20 cellular contexts compared by ENCODE assay signal in genomic region chr7:132381742-132382472, GRCh38.
DNase-seq lines count a peak whose midpoint lies in the region; ATAC-seq and TF ChIP-seq lines count a peak whose summit lies in the region.
"Had no signal": no experiment of that assay in that cellular context is flagged by ENCODE, and none has a peak within 500 bp of the region (broad histone marks: within the 10 kb centered on the region; RNA-seq: fewer than 3 reads in every experiment).

No MANE protein-coding gene starts in this region.

- CTCF ChIA-PET in mammary epithelial cell (lab: Charles Lee; ENCODE audit: low non-redundant PET) = no interaction called here

- H2AFZ ChIP-seq in mammary epithelial cell (ENCODE audit: low read depth, low read length) = no peak overlapping the region

- H3K27ac Mint-ChIP-seq in chondrocyte (ENCODE audit: unreplicated experiment) (peak overlapping the region; percentile 42), nephron progenitor cell (no peak overlapping the region)
- H3K27ac Mint-ChIP-seq: activated CD4-positive, alpha-beta T cell treated with anti-CD3 and anti-CD28 coated beads, Interleukin-2, amount 10 ng/mL, durations not matched to agents 24 days and 14 days; activated T-cell treated with anti-CD3 and anti-CD28 coated beads, Interleukin-2, amount 50 U/mL, for 72 hours; immature natural killer cell; stimulated activated naive B cell treated with anti-CD40 and anti-IgM and Interleukin-4, amounts not matched to agents 10 μg/mL and 1 μg/mL and 100 μg/mL, for 72 hours; T-helper 1 cell treated with Interleukin-12 subunit alpha and Interleukin-12 subunit beta and Interleukin-4 antibody, amounts not matched to agents 30 μg/mL and 1 μg/mL, for 36 hours had no signal

- no peaks in the 10 kb centered on the region for H4K20me1 ChIP-seq in mammary epithelial cell (ENCODE audit: insufficient read depth, low read length)

- H3K27ac ChIP-seq in mammary epithelial cell (ENCODE audit: insufficient read depth, low read depth, low read length) = no peak overlapping the region
- H3K27ac ChIP-seq: dorsolateral prefrontal cortex, vagina had no signal

- intact Hi-C loops in mammary epithelial cell (cut with micrococcal nuclease) = no loop called here

- H3K4me1 ChIP-seq in HAP-1 (no peaks in the 10 kb centered on the region), mammary epithelial cell (ENCODE audit: insufficient read depth, low read length) (no peaks in the 10 kb centered on the region)

- 38% methylated on average over 5 of the region's 9 CpGs for WGBS in mammary epithelial cell (ENCODE audit: low coverage, missing lambda C conversion rate)

- H3K4me3 Mint-ChIP-seq in chondrocyte (ENCODE audit: unreplicated experiment) (no peak overlapping the region), nephron progenitor cell (peak overlapping the region; percentile 2)
- H3K4me3 Mint-ChIP-seq: activated CD4-positive, alpha-beta T cell treated with anti-CD3 and anti-CD28 coated beads, Interleukin-2, amount 10 ng/mL, durations not matched to agents 24 days and 14 days; activated T-cell treated with anti-CD3 and anti-CD28 coated beads, Interleukin-2, amount 50 U/mL, for 72 hours; immature natural killer cell; stimulated activated naive B cell treated with anti-CD40 and anti-IgM and Interleukin-4, amounts not matched to agents 10 μg/mL and 1 μg/mL and 100 μg/mL, for 72 hours; T-helper 1 cell treated with Interleukin-12 subunit alpha and Interleukin-12 subunit beta and Interleukin-4 antibody, amounts not matched to agents 30 μg/mL and 1 μg/mL, for 36 hours had no signal

- dilution Hi-C loops in mammary epithelial cell (cut with HindIII; ENCODE audit: low sequenced_read_pairs) = no loop called here

- DNase-seq in DMS153 treated with DMSO at 0.1 percent for 48 hours (lab: John Stamatoyannopoulos, UW; ENCODE audit: unreplicated experiment) (peak; percentile 44), NCI-H2196 (lab: John Stamatoyannopoulos, UW; ENCODE audit: unreplicated experiment) (peak; percentile 24), chondrocyte (ENCODE audit: low spot score) (no peak), nephron progenitor cell (no peak), HuH-7.5 (ENCODE audit: low spot score) (no peak), HAP-1 (ENCODE audit: low spot score in 2 of 2) (no peak), mammary epithelial cell (no peak)
- DNase-seq: activated CD4-positive, alpha-beta T cell treated with anti-CD3 and anti-CD28 coated beads, Interleukin-2, amount 10 ng/mL, durations not matched to agents 24 days and 14 days; activated T-cell treated with anti-CD3 and anti-CD28 coated beads, Interleukin-2, amount 50 U/mL, for 72 hours; amniotic stem cell; dorsolateral prefrontal cortex; immature natural killer cell; KBM-7; NCI-H187; stimulated activated CD4-positive, alpha-beta T cell treated with anti-CD3 and anti-CD28 coated beads, Interleukin-4, amount 100 ng/mL, for 4 hours; stimulated activated naive B cell treated with anti-CD40 and anti-IgM and Interleukin-4, amounts not matched to agents 10 μg/mL and 1 μg/mL and 100 μg/mL, for 72 hours had no signal

- H3K36me3 Mint-ChIP-seq in chondrocyte (ENCODE audit: low read depth) = no peaks in the 10 kb centered on the region
- no peaks in the 10 kb centered on the region for H3K36me3 Mint-ChIP-seq in nephron progenitor cell (ENCODE audit: low read depth)
- H3K36me3 Mint-ChIP-seq: immature natural killer cell; stimulated activated naive B cell treated with anti-CD40 and anti-IgM and Interleukin-4, amounts not matched to agents 10 μg/mL and 1 μg/mL and 100 μg/mL, for 72 hours had no signal

- no TSS peak for BruUV-seq in mammary epithelial cell (replicated peaks; lab: Mats Ljungman, UMichigan)

- H3K9ac ChIP-seq in mammary epithelial cell (ENCODE audit: insufficient read depth, low read length) = no peak overlapping the region

- in situ Hi-C loops in HAP-1 (cut with MboI; ENCODE audit: low sequenced_read_pairs) (no loop called here), mammary epithelial cell (cut with MboI; ENCODE audit: low sequenced_read_pairs in 2 of 2) (no loop called here)

- no peaks in the 10 kb centered on the region for H3K36me3 ChIP-seq in HAP-1 (replicated peaks)
- no peaks in the 10 kb centered on the region for H3K36me3 ChIP-seq in mammary epithelial cell (ENCODE audit: insufficient read depth, low read length)
- H3K36me3 ChIP-seq: vagina had no signal

- no peaks in the 10 kb centered on the region for H3K9me3 Mint-ChIP-seq in chondrocyte (ENCODE audit: low read depth)
- no peaks in the 10 kb centered on the region for H3K9me3 Mint-ChIP-seq in nephron progenitor cell
- H3K9me3 Mint-ChIP-seq: activated CD4-positive, alpha-beta T cell treated with anti-CD3 and anti-CD28 coated beads, Interleukin-2, amount 10 ng/mL, durations not matched to agents 24 days and 14 days; activated T-cell treated with anti-CD3 and anti-CD28 coated beads, Interleukin-2, amount 50 U/mL, for 72 hours; immature natural killer cell; stimulated activated naive B cell treated with anti-CD40 and anti-IgM and Interleukin-4, amounts not matched to agents 10 μg/mL and 1 μg/mL and 100 μg/mL, for 72 hours; T-helper 1 cell treated with Interleukin-12 subunit alpha and Interleukin-12 subunit beta and Interleukin-4 antibody, amounts not matched to agents 30 μg/mL and 1 μg/mL, for 36 hours had no signal

- H3K4me2 ChIP-seq in mammary epithelial cell (ENCODE audit: insufficient read depth, low read depth, low read length) = no peak overlapping the region

- no peak for ATAC-seq in HG03354 (IDR thresholded peaks at IDR 0.05; ENCODE audit: poor library complexity, severe bottlenecking, unreplicated experiment)
- ATAC-seq: activated T-cell treated with anti-CD3 and anti-CD28 coated beads, Interleukin-2, amount 50 U/mL, for 72 hours; GM12878; stimulated activated naive B cell treated with anti-CD40 and anti-IgM and Interleukin-4, amounts not matched to agents 10 μg/mL and 1 μg/mL and 100 μg/mL, for 72 hours had no signal

- H3K27me3 Mint-ChIP-seq in chondrocyte (ENCODE audit: low read depth) = no peaks in the 10 kb centered on the region
- H3K27me3 Mint-ChIP-seq in nephron progenitor cell (ENCODE audit: low read depth, poor library complexity) = peaks cover 37% of the 10 kb centered on the region

- no peaks in the 10 kb centered on the region for H3K79me2 ChIP-seq in mammary epithelial cell (ENCODE audit: insufficient read depth, low read length)

- peaks cover 65% of the 10 kb centered on the region for H3K4me1 Mint-ChIP-seq in chondrocyte (ENCODE audit: low read depth)
- H3K4me1 Mint-ChIP-seq in nephron progenitor cell = peaks cover 46% of the 10 kb centered on the region
- H3K4me1 Mint-ChIP-seq: activated CD4-positive, alpha-beta T cell treated with anti-CD3 and anti-CD28 coated beads, Interleukin-2, amount 10 ng/mL, durations not matched to agents 24 days and 14 days; immature natural killer cell; stimulated activated naive B cell treated with anti-CD40 and anti-IgM and Interleukin-4, amounts not matched to agents 10 μg/mL and 1 μg/mL and 100 μg/mL, for 72 hours had no signal

- TF ChIP-seq CTCF in chondrocyte (IDR thresholded peaks at IDR 0.05) = no peak
- TF ChIP-seq CTCF in nephron progenitor cell (IDR thresholded peaks at IDR 0.05) = no peak
- no peak for TF ChIP-seq CTCF in mammary epithelial cell (conservative IDR thresholded peaks at IDR 0.05 in 1 of 2, IDR thresholded peaks at IDR 0.05 in 1 of 2; ENCODE audit: extremely low read depth in 1 of 2, insufficient read depth in 1 of 2, low read depth in 1 of 2, low read length in 2 of 2)

- H3K4me3 ChIP-seq in HAP-1 = no peak overlapping the region
- no peak overlapping the region for H3K4me3 ChIP-seq in mammary epithelial cell (replicated peaks in 1 of 3; ENCODE audit: insufficient read depth in 1 of 3, low read depth in 2 of 3, low read length in 3 of 3)
- H3K4me3 ChIP-seq: dorsolateral prefrontal cortex, GM12878, vagina had no signal

- no peaks in the 10 kb centered on the region for H3K9me3 ChIP-seq in HAP-1
- no peaks in the 10 kb centered on the region for H3K9me3 ChIP-seq in mammary epithelial cell (replicated peaks; ENCODE audit: insufficient read depth, low read length)
- H3K9me3 ChIP-seq: vagina had no signal

- H3K27me3 ChIP-seq in HAP-1 (ENCODE audit: low read depth) (peaks cover 3% of the 10 kb centered on the region; the same call in 1 of the 2 replicates), mammary epithelial cell (ENCODE audit: insufficient read depth, low read length) (peaks cover 2% of the 10 kb centered on the region)
- H3K27me3 ChIP-seq: vagina had no signal

Comparison
In these comparisons a context has a peak if more than half of its experiments do, and no peak if none do; other contexts are left out.
1. DNase-seq: peak in DMS153 treated with DMSO at 0.1 percent for 48 hours (single experiment) and NCI-H2196 (single experiment); none in chondrocyte (single experiment), nephron progenitor cell (single experiment), HuH-7.5 (single experiment), HAP-1 (0 of 2) and mammary epithelial cell (single experiment).